Comparison of ENCODE assay signal across 1 cellular context in genomic region chr1:234957330-234958065, GRCh38.
TF ChIP-seq lines count a peak whose summit lies in the region.

No MANE protein-coding gene starts in this region.

TF ChIP-seq in HepG2, 621 proteins besides CTCF, POLR2A, EP300 and RAD21 (continued from another document and continues in another):
- TF ChIP-seq HBP1 (CRISPR knock-in tag; IDR thresholded peaks at IDR 0.05; ENCODE audit: low read depth) (no peak), ZBTB26 (CRISPR knock-in tag; IDR thresholded peaks at IDR 0.05; ENCODE audit: borderline replicate concordance) (0 out of 2 replicates have a peak, but pooled peaks have one; percentile 14), ZBTB49 (CRISPR knock-in tag; IDR thresholded peaks at IDR 0.05; ENCODE audit: borderline replicate concordance) (no peak), ELK4 (CRISPR knock-in tag; IDR thresholded peaks at IDR 0.05; ENCODE audit: borderline replicate concordance) (no peak), CBX2 (IDR thresholded peaks at IDR 0.05; ENCODE audit: low read depth, low read length) (no peak), CBX2 (CRISPR knock-in tag; IDR thresholded peaks at IDR 0.05; ENCODE audit: low read depth) (no peak), NR2C2 (CRISPR knock-in tag; IDR thresholded peaks at IDR 0.05; ENCODE audit: borderline replicate concordance) (peak; percentile 86), MAFG (CRISPR knock-in tag; IDR thresholded peaks at IDR 0.05) (no peak), ZGPAT (CRISPR knock-in tag; IDR thresholded peaks at IDR 0.05) (peak; percentile 95), MZF1 (CRISPR knock-in tag; IDR thresholded peaks at IDR 0.05; ENCODE audit: borderline replicate concordance) (0 out of 2 replicates have a peak, but pooled peaks have one; percentile 49), TCF7 (IDR thresholded peaks at IDR 0.05; ENCODE audit: low read depth) (peak; percentile 94), CENPBD1 (CRISPR knock-in tag; IDR thresholded peaks at IDR 0.05; ENCODE audit: borderline replicate concordance, low read depth) (no peak), PCBP2 (optimal IDR thresholded peaks at IDR 0.05; ENCODE audit: low read depth, low read length, poor library complexity, severe bottlenecking) (no peak), TARDBP (CRISPR knock-in tag; IDR thresholded peaks at IDR 0.05) (peak; percentile 92), RXRB (CRISPR knock-in tag; IDR thresholded peaks at IDR 0.05; ENCODE audit: borderline replicate concordance) (peak; percentile 94), GATA4 (IDR thresholded peaks at IDR 0.05; ENCODE audit: borderline replicate concordance, low read depth) (peak; percentile 92), ZNF619 (CRISPR knock-in tag; IDR thresholded peaks at IDR 0.05) (no peak), ESRRA (CRISPR knock-in tag; IDR thresholded peaks at IDR 0.05; ENCODE audit: low read depth) (peak; percentile 20; the same call in 1 of the 2 replicates), HNRNPL (IDR thresholded peaks at IDR 0.05; ENCODE audit: low read depth, low read length) (no peak), JUN (CRISPR knock-in tag; IDR thresholded peaks at IDR 0.05) (peak; percentile 98), MBNL3 (CRISPR knock-in tag; conservative IDR thresholded peaks at IDR 0.05) (no peak), EEA1 (CRISPR knock-in tag; IDR thresholded peaks at IDR 0.05; ENCODE audit: borderline replicate concordance) (no peak), ZFP82 (CRISPR knock-in tag; IDR thresholded peaks at IDR 0.05; ENCODE audit: borderline replicate concordance) (no peak), RBM22 (optimal IDR thresholded peaks at IDR 0.05; ENCODE audit: low read length) (no peak), NR3C1 (CRISPR knock-in tag; IDR thresholded peaks at IDR 0.05) (no peak), SP4 (CRISPR knock-in tag; IDR thresholded peaks at IDR 0.05) (no peak), GABPB1 (CRISPR knock-in tag; IDR thresholded peaks at IDR 0.05) (no peak; the same call in 1 of the 2 replicates), ZBED4 (CRISPR knock-in tag; IDR thresholded peaks at IDR 0.05; ENCODE audit: borderline replicate concordance) (peak; percentile 81), SOX13 (IDR thresholded peaks at IDR 0.05) (peak; percentile 92), SOX13 (CRISPR knock-in tag; conservative IDR thresholded peaks at IDR 0.05 in 1 of 2, IDR thresholded peaks at IDR 0.05 in 1 of 2) (peak in 1 of 2 experiments; percentile 91; a peak in 2 of 4 replicates), TCF7L2 (IDR thresholded peaks at IDR 0.05; ENCODE audit: low read depth, low read length) (peak; percentile 56; the same call in 1 of the 2 replicates), DMTF1 (CRISPR knock-in tag; IDR thresholded peaks at IDR 0.05) (no peak), MXI1 (IDR thresholded peaks at IDR 0.05; ENCODE audit: borderline replicate concordance, low read depth, low read length) (peak; percentile 52; the same call in 1 of the 3 replicates), ZNF460 (CRISPR knock-in tag; IDR thresholded peaks at IDR 0.05; ENCODE audit: borderline replicate concordance) (no peak; the same call in 1 of the 2 replicates), NBN (conservative IDR thresholded peaks at IDR 0.05) (no peak), ZNF704 (CRISPR knock-in tag; IDR thresholded peaks at IDR 0.05; ENCODE audit: borderline replicate concordance) (no peak), RBM39 (IDR thresholded peaks at IDR 0.05; ENCODE audit: low read depth, low read length, poor library complexity, severe bottlenecking) (no peak), ZNF564 (CRISPR knock-in tag; IDR thresholded peaks at IDR 0.05) (peak; percentile 21; the same call in 1 of the 2 replicates), ZFP62 (CRISPR knock-in tag; IDR thresholded peaks at IDR 0.05) (no peak), HNF4A (CRISPR knock-in tag; IDR thresholded peaks at IDR 0.05) (peak; percentile 98), FOXA1 (IDR thresholded peaks at IDR 0.05) (no peak), FOXA1 (CRISPR knock-in tag; IDR thresholded peaks at IDR 0.05) (peak; percentile 93), ZNF512 (CRISPR knock-in tag; IDR thresholded peaks at IDR 0.05) (peak; percentile 0; the same call in 1 of the 2 replicates), SALL1 (CRISPR knock-in tag; IDR thresholded peaks at IDR 0.05) (peak; percentile 98), MEIS1 (CRISPR knock-in tag; IDR thresholded peaks at IDR 0.05; ENCODE audit: borderline replicate concordance) (0 out of 2 replicates have a peak, but pooled peaks have one; percentile 55), SUZ12 (IDR thresholded peaks at IDR 0.05; ENCODE audit: low read depth, low read length) (no peak), KLF15 (CRISPR knock-in tag; IDR thresholded peaks at IDR 0.05; ENCODE audit: borderline replicate concordance) (no peak)
